8 cellular contexts compared by ENCODE assay signal in the genomic region with DNA sequence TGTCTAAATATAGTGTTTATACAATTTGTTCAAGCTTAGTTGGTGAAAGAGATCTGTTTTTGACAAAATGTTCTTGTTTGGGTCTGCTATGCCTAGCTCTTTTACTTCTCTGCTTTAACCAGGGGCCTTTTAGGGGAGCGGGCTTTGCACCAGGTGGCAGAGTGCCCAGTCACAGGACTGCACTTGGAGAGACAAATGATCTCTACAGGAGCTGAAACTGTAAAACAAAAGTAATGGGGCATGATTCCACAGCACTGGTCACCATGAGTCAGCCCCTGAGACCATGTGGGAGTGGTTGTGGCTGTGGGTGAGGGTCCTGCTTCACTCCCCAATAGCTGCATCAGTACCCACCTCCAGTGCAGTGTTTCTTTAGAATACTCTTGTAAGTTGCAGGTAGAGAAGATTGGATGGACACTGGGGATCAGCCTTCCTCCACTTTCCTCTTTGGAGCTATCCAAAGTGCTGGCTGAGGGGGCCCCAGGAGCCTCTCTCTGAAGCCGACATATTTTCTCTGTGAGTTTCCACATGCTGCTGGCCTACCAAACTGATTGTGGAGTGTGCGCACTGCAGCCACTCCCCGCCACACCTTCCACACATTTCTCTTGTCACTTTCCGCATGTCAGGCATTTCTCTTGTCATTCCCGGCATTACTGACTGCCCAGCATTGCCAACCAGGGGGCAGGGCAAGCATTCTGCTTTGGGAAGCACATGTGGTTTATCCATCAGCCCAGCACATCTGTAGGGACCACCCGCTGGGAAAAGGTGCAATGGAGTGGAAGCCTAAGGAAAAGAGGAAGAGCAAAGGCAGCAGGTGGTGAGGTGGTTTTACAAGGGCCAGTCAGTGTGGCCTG.
DNase-seq lines count a peak whose midpoint lies in the region; ATAC-seq and TF ChIP-seq lines count a peak whose summit lies in the region.

No MANE protein-coding gene starts in this region.

- 74% methylated on average over 7 of the region's 7 CpGs for WGBS in heart right ventricle, 2 donors

- H3K36me3 ChIP-seq in heart right ventricle: no peaks in the 10 kb centered on the region
- no peaks in the 10 kb centered on the region for H3K36me3 ChIP-seq in right atrium auricular region
- no peaks in the 10 kb centered on the region for H3K36me3 ChIP-seq in upper lobe of right lung

- no peaks in the 10 kb centered on the region for H3K9me3 Mint-ChIP-seq in activated T-helper 17 cell treated with anti-CD3 and anti-CD28 coated beads, Interleukin-2, amount 50 U/mL, for 72 hours

- peaks cover 5% of the 10 kb centered on the region for H3K36me3 Mint-ChIP-seq in activated T-helper 17 cell treated with anti-CD3 and anti-CD28 coated beads, Interleukin-2, amount 50 U/mL, for 72 hours (ENCODE audit: low read depth)

- intact Hi-C loops in heart right ventricle (cut with DNase I): no loop called here
- intact Hi-C loops in upper lobe of right lung (cut with DNase I): no loop called here

- H3K27ac Mint-ChIP-seq in activated T-helper 17 cell treated with anti-CD3 and anti-CD28 coated beads, Interleukin-2, amount 50 U/mL, for 72 hours: peak overlapping the region; percentile 72

- DNase-seq in heart right ventricle (no peak), right atrium auricular region (ENCODE audit: low spot score) (no peak), upper lobe of right lung (peak; percentile 12), NCI-H2227 (lab: John Stamatoyannopoulos, UW; ENCODE audit: unreplicated experiment) (no peak), hepatic stellate cell (ENCODE audit: low spot score) (no peak), NAMALWA (ENCODE audit: low spot score) (no peak)

- H3K4me1 ChIP-seq in heart right ventricle: peaks cover 0 to 11% (median 8%) of the 10 kb centered on the region in 9 donors
- peaks cover 0 to 13% of the 10 kb centered on the region in 2 donors for H3K4me1 ChIP-seq in right atrium auricular region
- no peaks in the 10 kb centered on the region for H3K4me1 ChIP-seq in upper lobe of right lung

- H3K9me3 ChIP-seq in heart right ventricle (no peaks in the 10 kb centered on the region), right atrium auricular region (no peaks in the 10 kb centered on the region), upper lobe of right lung (no peaks in the 10 kb centered on the region)

- peaks cover 7% of the 10 kb centered on the region for H3K4me1 Mint-ChIP-seq in activated T-helper 17 cell treated with anti-CD3 and anti-CD28 coated beads, Interleukin-2, amount 50 U/mL, for 72 hours

- H3K27me3 ChIP-seq in heart right ventricle (no peaks in the 10 kb centered on the region), right atrium auricular region (no peaks in the 10 kb centered on the region), upper lobe of right lung (no peaks in the 10 kb centered on the region)

- TF ChIP-seq CTCF in heart right ventricle (IDR thresholded peaks at IDR 0.05) (no peak), right atrium auricular region (IDR thresholded peaks at IDR 0.05) (no peak), upper lobe of right lung (IDR thresholded peaks at IDR 0.05) (no peak)

- ATAC-seq in heart right ventricle (peak in 5 of 8 donors; percentile 4 to 39 (median 19)), HG03060 (IDR thresholded peaks at IDR 0.05; ENCODE audit: low read depth, unreplicated experiment) (peak; percentile 21), upper lobe of right lung (no peak)
- ATAC-seq in activated T-helper 17 cell treated with anti-CD3 and anti-CD28 coated beads, Interleukin-2, amount 50 U/mL, for 72 hours (replicated peaks): peak; percentile 16

- no peak overlapping the region for H3K4me3 Mint-ChIP-seq in activated T-helper 17 cell treated with anti-CD3 and anti-CD28 coated beads, Interleukin-2, amount 50 U/mL, for 72 hours

- H3K27ac ChIP-seq in heart right ventricle (no peak overlapping the region), right atrium auricular region (no peak overlapping the region), upper lobe of right lung (no peak overlapping the region)

- H3K4me3 ChIP-seq in heart right ventricle (no peak overlapping the region), right atrium auricular region (no peak overlapping the region), upper lobe of right lung (no peak overlapping the region)

- peaks cover 11% of the 10 kb centered on the region for H3K27me3 Mint-ChIP-seq in activated T-helper 17 cell treated with anti-CD3 and anti-CD28 coated beads, Interleukin-2, amount 50 U/mL, for 72 hours
